ENCODE assay signal across 18 cellular contexts in genomic region chr17:79217473-79218135, GRCh38.
"Had no signal": no experiment of that assay in that cellular context is flagged by ENCODE, and none has a peak within 500 bp of the region (broad histone marks: within the 10 kb centered on the region; RNA-seq: fewer than 3 reads in every experiment).

No MANE protein-coding gene starts in this region.

- H3K9me3 ChIP-seq: heart right ventricle, thoracic aorta, upper lobe of right lung had no signal

- H3K4me1 ChIP-seq: upper lobe of right lung had no signal

- H3K4me3 ChIP-seq: heart right ventricle, lung, thoracic aorta, upper lobe of right lung had no signal

- DNase-seq: activated CD4-positive, alpha-beta T cell treated with anti-CD3 and anti-CD28 coated beads for 48 hours; activated CD8-positive, alpha-beta T cell treated with anti-CD3 and anti-CD28 coated beads for 36 hours; activated effector memory CD4-positive, alpha-beta T cell treated with Interleukin-2 at 50 U/mL for 16 hours; activated naive CD8-positive, alpha-beta T cell treated with anti-CD3 and anti-CD28 coated beads, Interleukin-2, amount 10 ng/mL, durations not matched to agents 7 days and 5 days; activated T-cell treated with anti-CD3 and anti-CD28 coated beads, Interleukin-2, amount 50 U/mL, for 4 hours; anterior cingulate cortex; brain microvascular endothelial cell; effector memory CD4-positive, alpha-beta T cell; foreskin melanocyte; heart right ventricle; left cardiac atrium; stimulated activated CD4-positive, alpha-beta T cell treated with anti-CD3 and anti-CD28 coated beads, Interleukin-1b, Interleukin-23, amount 100 ng/mL, for 48 hours; stimulated activated naive CD8-positive, alpha-beta T cell treated with anti-CD3 and anti-CD28 coated beads, Interleukin-15, amount 100 ng/mL, for 72 hours; T-helper 2 cell; upper lobe of right lung had no signal

- ATAC-seq: activated CD8-positive, alpha-beta T cell treated with anti-CD3 and anti-CD28 coated beads for 36 hours; activated T-cell treated with anti-CD3 and anti-CD28 coated beads, Interleukin-2, amount 50 U/mL, for 4 hours; heart right ventricle; left cardiac atrium; stimulated activated naive CD8-positive, alpha-beta T cell treated with anti-CD3 and anti-CD28 coated beads, Interleukin-15, amount 100 ng/mL, for 72 hours; upper lobe of right lung; WTC11 had no signal

- H3K27ac ChIP-seq: brain microvascular endothelial cell, heart right ventricle, thoracic aorta, upper lobe of right lung had no signal

- H3K36me3 ChIP-seq: brain microvascular endothelial cell, heart right ventricle, thoracic aorta, upper lobe of right lung had no signal
